ENCODE assay signal across 1 cellular context in genomic region chr14:67270933-67271332, GRCh38.
TF ChIP-seq lines count a peak whose summit lies in the region.

No MANE protein-coding gene starts in this region.

TF ChIP-seq in neural cell, 6 proteins besides CTCF, POLR2A, EP300 and RAD21 (continued from another document):
- TF ChIP-seq, protein P1, sequence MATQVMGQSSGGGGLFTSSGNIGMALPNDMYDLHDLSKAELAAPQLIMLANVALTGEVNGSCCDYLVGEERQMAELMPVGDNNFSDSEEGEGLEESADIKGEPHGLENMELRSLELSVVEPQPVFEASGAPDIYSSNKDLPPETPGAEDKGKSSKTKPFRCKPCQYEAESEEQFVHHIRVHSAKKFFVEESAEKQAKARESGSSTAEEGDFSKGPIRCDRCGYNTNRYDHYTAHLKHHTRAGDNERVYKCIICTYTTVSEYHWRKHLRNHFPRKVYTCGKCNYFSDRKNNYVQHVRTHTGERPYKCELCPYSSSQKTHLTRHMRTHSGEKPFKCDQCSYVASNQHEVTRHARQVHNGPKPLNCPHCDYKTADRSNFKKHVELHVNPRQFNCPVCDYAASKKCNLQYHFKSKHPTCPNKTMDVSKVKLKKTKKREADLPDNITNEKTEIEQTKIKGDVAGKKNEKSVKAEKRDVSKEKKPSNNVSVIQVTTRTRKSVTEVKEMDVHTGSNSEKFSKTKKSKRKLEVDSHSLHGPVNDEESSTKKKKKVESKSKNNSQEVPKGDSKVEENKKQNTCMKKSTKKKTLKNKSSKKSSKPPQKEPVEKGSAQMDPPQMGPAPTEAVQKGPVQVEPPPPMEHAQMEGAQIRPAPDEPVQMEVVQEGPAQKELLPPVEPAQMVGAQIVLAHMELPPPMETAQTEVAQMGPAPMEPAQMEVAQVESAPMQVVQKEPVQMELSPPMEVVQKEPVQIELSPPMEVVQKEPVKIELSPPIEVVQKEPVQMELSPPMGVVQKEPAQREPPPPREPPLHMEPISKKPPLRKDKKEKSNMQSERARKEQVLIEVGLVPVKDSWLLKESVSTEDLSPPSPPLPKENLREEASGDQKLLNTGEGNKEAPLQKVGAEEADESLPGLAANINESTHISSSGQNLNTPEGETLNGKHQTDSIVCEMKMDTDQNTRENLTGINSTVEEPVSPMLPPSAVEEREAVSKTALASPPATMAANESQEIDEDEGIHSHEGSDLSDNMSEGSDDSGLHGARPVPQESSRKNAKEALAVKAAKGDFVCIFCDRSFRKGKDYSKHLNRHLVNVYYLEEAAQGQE (IDR thresholded peaks at IDR 0.05; ENCODE audit: borderline replicate concordance) = no peak
- no peak for TF ChIP-seq SMC3 (conservative IDR thresholded peaks at IDR 0.05; ENCODE audit: poor library complexity)
